In genomic region chr9:18056269-18056992, GRCh38 we compare ENCODE assay signal across 23 cellular contexts.
DNase-seq lines count a peak whose midpoint lies in the region; ATAC-seq and TF ChIP-seq lines count a peak whose summit lies in the region.
"Had no signal": no experiment of that assay in that cellular context is flagged by ENCODE, and none has a peak within 500 bp of the region (broad histone marks: within the 10 kb centered on the region; RNA-seq: fewer than 3 reads in every experiment).

No MANE protein-coding gene starts in this region.

- H3K4me2 ChIP-seq in hepatocyte = no peak overlapping the region

- no peak overlapping the region for H3K27ac Mint-ChIP-seq in natural killer cell treated with Interleukin-12 subunit alpha and Interleukin-12 subunit beta and Interleukin-15 and Interleukin-18, amount 100 ng/mL, for 72 hours
- H3K27ac Mint-ChIP-seq: activated CD4-positive, alpha-beta T cell treated with anti-CD3 and anti-CD28 coated beads, Interleukin-2, amount 10 ng/mL, durations not matched to agents 24 days and 14 days; activated T-helper 2 cell treated with anti-CD3 and anti-CD28 coated beads, Interferon-gamma antibody, Interleukin-2, Interleukin-4, amounts not matched to agents 10 μg/mL and 5 μg/mL and 100 μg/mL, durations not matched to agents 14 hours and 24 hours and 36 hours; brain; H9; naive thymus-derived CD8-positive, alpha-beta T cell had no signal

- peaks cover 3% of the 10 kb centered on the region for H3K9me3 Mint-ChIP-seq in natural killer cell treated with Interleukin-12 subunit alpha and Interleukin-12 subunit beta and Interleukin-15 and Interleukin-18, amount 100 ng/mL, for 72 hours
- H3K9me3 Mint-ChIP-seq: activated CD4-positive, alpha-beta T cell treated with anti-CD3 and anti-CD28 coated beads, Interleukin-2, amount 10 ng/mL, durations not matched to agents 24 days and 14 days; activated T-helper 2 cell treated with anti-CD3 and anti-CD28 coated beads, Interferon-gamma antibody, Interleukin-2, Interleukin-4, amounts not matched to agents 10 μg/mL and 5 μg/mL and 100 μg/mL, durations not matched to agents 14 hours and 24 hours and 36 hours; brain; H9 had no signal

- no peaks in the 10 kb centered on the region for H3K27me3 Mint-ChIP-seq in natural killer cell treated with Interleukin-12 subunit alpha and Interleukin-12 subunit beta and Interleukin-15 and Interleukin-18, amount 100 ng/mL, for 72 hours
- H3K27me3 Mint-ChIP-seq: activated CD4-positive, alpha-beta T cell treated with anti-CD3 and anti-CD28 coated beads, Interleukin-2, amount 10 ng/mL, durations not matched to agents 24 days and 14 days; brain; naive thymus-derived CD8-positive, alpha-beta T cell had no signal

- no peak overlapping the region for H3K27ac ChIP-seq in foreskin keratinocyte
- no peak overlapping the region for H3K27ac ChIP-seq in hepatocyte
- H3K27ac ChIP-seq: C4-2B, parathyroid adenoma, suprapubic skin had no signal

- H3K79me2 ChIP-seq in hepatocyte = no peaks in the 10 kb centered on the region
- H3K79me2 ChIP-seq: parathyroid adenoma had no signal

- no peaks in the 10 kb centered on the region for H3K36me3 Mint-ChIP-seq in natural killer cell treated with Interleukin-12 subunit alpha and Interleukin-12 subunit beta and Interleukin-15 and Interleukin-18, amount 100 ng/mL, for 72 hours
- H3K36me3 Mint-ChIP-seq: brain; naive thymus-derived CD8-positive, alpha-beta T cell had no signal

- DNase-seq in foreskin keratinocyte = no peak
- no peak for DNase-seq in NCI-H1417 treated with DMSO at 0.1 percent for 48 hours (lab: John Stamatoyannopoulos, UW)
- no peak for DNase-seq in hepatocyte (ENCODE audit: low spot score)
- no peak for DNase-seq in NCI-H187 (lab: John Stamatoyannopoulos, UW)
- no peak for DNase-seq in natural killer cell treated with Interleukin-12 subunit alpha and Interleukin-12 subunit beta and Interleukin-15 and Interleukin-18, amount 100 ng/mL, for 72 hours (ENCODE audit: low spot score)
- DNase-seq: activated CD4-positive, alpha-beta T cell treated with anti-CD3 and anti-CD28 coated beads, Interleukin-2, amount 10 ng/mL, durations not matched to agents 24 days and 14 days; EL; H9; head of caudate nucleus; naive thymus-derived CD8-positive, alpha-beta T cell; NCI-H1105 treated with DMSO at 0.1 percent for 48 hours; NCI-H2171; NCI-H69; Right ventricle myocardium superior had no signal

- TF ChIP-seq CTCF in foreskin keratinocyte (conservative IDR thresholded peaks at IDR 0.05) = no peak
- no peak for TF ChIP-seq CTCF in hepatocyte (IDR thresholded peaks at IDR 0.05; ENCODE audit: poor library complexity)

- no peaks in the 10 kb centered on the region for H3K36me3 ChIP-seq in hepatocyte (replicated peaks; ENCODE audit: insufficient read depth, low read depth)
- H3K36me3 ChIP-seq: suprapubic skin had no signal

- H3K4me3 ChIP-seq in hepatocyte = no peak overlapping the region
- H3K4me3 ChIP-seq: suprapubic skin had no signal

- H3K4me1 Mint-ChIP-seq in natural killer cell treated with Interleukin-12 subunit alpha and Interleukin-12 subunit beta and Interleukin-15 and Interleukin-18, amount 100 ng/mL, for 72 hours (ENCODE audit: low read depth in 2 of 2) = no peaks in the 10 kb centered on the region
- H3K4me1 Mint-ChIP-seq: brain; H9; naive thymus-derived CD8-positive, alpha-beta T cell had no signal

- 73% methylated on average over 8 of the region's 8 CpGs for WGBS in hepatocyte (ENCODE audit: low lambda C conversion rate, missing lambda C conversion rate)

- no peak overlapping the region for H3K4me3 Mint-ChIP-seq in natural killer cell treated with Interleukin-12 subunit alpha and Interleukin-12 subunit beta and Interleukin-15 and Interleukin-18, amount 100 ng/mL, for 72 hours
- H3K4me3 Mint-ChIP-seq: activated CD4-positive, alpha-beta T cell treated with anti-CD3 and anti-CD28 coated beads, Interleukin-2, amount 10 ng/mL, durations not matched to agents 24 days and 14 days; brain; H9; naive thymus-derived CD8-positive, alpha-beta T cell had no signal

- ATAC-seq in GM18907 (IDR thresholded peaks at IDR 0.05; ENCODE audit: unreplicated experiment) (peak; percentile 20), GM21723 (IDR thresholded peaks at IDR 0.05; ENCODE audit: unreplicated experiment) (peak; percentile 31), HG03439 (IDR thresholded peaks at IDR 0.05; ENCODE audit: unreplicated experiment) (peak; percentile 30), foreskin keratinocyte (peak; percentile 15)
- ATAC-seq in natural killer cell treated with Interleukin-12 subunit alpha and Interleukin-12 subunit beta and Interleukin-15 and Interleukin-18, amount 100 ng/mL, for 72 hours = no peak
- ATAC-seq: naive thymus-derived CD8-positive, alpha-beta T cell; sciatic nerve had no signal

- no peaks in the 10 kb centered on the region for H3K27me3 ChIP-seq in foreskin keratinocyte
- no peaks in the 10 kb centered on the region for H3K27me3 ChIP-seq in hepatocyte
- H3K27me3 ChIP-seq: suprapubic skin had no signal

- H3K9me2 ChIP-seq in hepatocyte (replicated peaks; ENCODE audit: insufficient read depth) = no peaks in the 10 kb centered on the region

- no peak overlapping the region for H2AFZ ChIP-seq in hepatocyte
- H2AFZ ChIP-seq: parathyroid adenoma had no signal

- no peaks in the 10 kb centered on the region for H4K20me1 ChIP-seq in hepatocyte (ENCODE audit: insufficient read depth, poor library complexity, severe bottlenecking)

- H3K9me3 ChIP-seq in hepatocyte (ENCODE audit: low read depth) = no peaks in the 10 kb centered on the region
- H3K9me3 ChIP-seq: suprapubic skin had no signal

- H3K4me1 ChIP-seq in foreskin keratinocyte (no peaks in the 10 kb centered on the region), hepatocyte (ENCODE audit: insufficient read depth) (peaks cover 31% of the 10 kb centered on the region)
- H3K4me1 ChIP-seq: parathyroid adenoma, suprapubic skin had no signal

Comparison
In these comparisons a context has a peak if more than half of its experiments do, and no peak if none do; other contexts are left out.
1. ATAC-seq: peak in GM18907 (single experiment), GM21723 (single experiment), HG03439 (single experiment) and foreskin keratinocyte (single experiment); none in natural killer cell treated with Interleukin-12 subunit alpha and Interleukin-12 subunit beta and Interleukin-15 and Interleukin-18, amount 100 ng/mL, for 72 hours (0 of 2).